ENCODE assay signal across 9 cellular contexts in genomic region chr7:129781128-129781855, GRCh38.
DNase-seq lines count a peak whose midpoint lies in the region; ATAC-seq and TF ChIP-seq lines count a peak whose summit lies in the region.
"Had no signal": no experiment of that assay in that cellular context is flagged by ENCODE, and none has a peak within 500 bp of the region (broad histone marks: within the 10 kb centered on the region; RNA-seq: fewer than 3 reads in every experiment).

No MANE protein-coding gene starts in this region.

- 0 out of 2 replicates have a peak, but pooled peaks have one; percentile 12 for TF ChIP-seq CTCF in LNCAP (IDR thresholded peaks at IDR 0.05)

- H3K9ac ChIP-seq in GM23248: no peak overlapping the region

- peaks cover 40% of the 10 kb centered on the region for H3K4me1 Mint-ChIP-seq in activated T-cell treated with anti-CD3 and anti-CD28 coated beads, Interleukin-2, amount 50 U/mL, for 4 hours (ENCODE audit: low read depth)
- H3K4me1 Mint-ChIP-seq in naive thymus-derived CD8-positive, alpha-beta T cell: peaks cover 29 to 51% (median 45%) of the 10 kb centered on the region in 4 donors

- no peaks in the 10 kb centered on the region for H3K9me2 ChIP-seq in GM23248 (ENCODE audit: insufficient read depth)

- H4K20me1 ChIP-seq in GM23248 (ENCODE audit: insufficient read depth): no peaks in the 10 kb centered on the region

- H3K27me3 ChIP-seq in GM23248 (replicated peaks; ENCODE audit: insufficient read depth): peaks cover 94% of the 10 kb centered on the region

- no peak overlapping the region for H3K4me2 ChIP-seq in GM23248 (ENCODE audit: unreplicated experiment)

- no peaks in the 10 kb centered on the region for H3K79me2 ChIP-seq in GM23248 (ENCODE audit: insufficient read depth)

- no peak for ATAC-seq in activated T-cell treated with anti-CD3 and anti-CD28 coated beads, Interleukin-2, amount 50 U/mL, for 4 hours
- ATAC-seq in naive thymus-derived CD8-positive, alpha-beta T cell: no peak
- ATAC-seq in GM19351 (IDR thresholded peaks at IDR 0.05; ENCODE audit: unreplicated experiment): no peak
- no peak for ATAC-seq in HG02571 (IDR thresholded peaks at IDR 0.05; ENCODE audit: unreplicated experiment)

- H3K9me3 Mint-ChIP-seq in activated T-cell treated with anti-CD3 and anti-CD28 coated beads, Interleukin-2, amount 50 U/mL, for 4 hours: no peaks in the 10 kb centered on the region
- no peaks in the 10 kb centered on the region for H3K9me3 Mint-ChIP-seq in naive thymus-derived CD8-positive, alpha-beta T cell

- H3K27ac Mint-ChIP-seq in naive thymus-derived CD8-positive, alpha-beta T cell: peak overlapping the region in 3 of 10 donors; percentile 38 to 76 (median 56)

- POLR2A ChIA-PET in naive thymus-derived CD8-positive, alpha-beta T cell (lab: Charles Lee): no interaction called here

- H3K4me1 ChIP-seq in GM23248 (ENCODE audit: insufficient read depth): no peaks in the 10 kb centered on the region

- DNase-seq in D341Med (ENCODE audit: low spot score) (peak; percentile 73), GM23248 (no peak), Ammon's horn (ENCODE audit: low spot score) (no peak)
- no peak for DNase-seq in activated T-cell treated with anti-CD3 and anti-CD28 coated beads, Interleukin-2, amount 50 U/mL, for 4 hours
- peak in 2 of 10 donors; percentile 26 to 29 for DNase-seq in naive thymus-derived CD8-positive, alpha-beta T cell

- peaks cover 67% of the 10 kb centered on the region for H3K27me3 Mint-ChIP-seq in activated T-cell treated with anti-CD3 and anti-CD28 coated beads, Interleukin-2, amount 50 U/mL, for 4 hours (ENCODE audit: low read depth)
- peaks cover 19 to 71% (median 51%) of the 10 kb centered on the region in 5 donors for H3K27me3 Mint-ChIP-seq in naive thymus-derived CD8-positive, alpha-beta T cell

- H2AFZ ChIP-seq in GM23248: no peak overlapping the region

- no peak overlapping the region for H3K4me3 ChIP-seq in GM23248

- H3K9me3 ChIP-seq in GM23248 (ENCODE audit: low read depth): no peaks in the 10 kb centered on the region
- H3K9me3 ChIP-seq: adrenal gland had no signal

- WGBS in GM23248 (ENCODE audit: low coverage in 1 of 2, low lambda C conversion rate in 2 of 2, missing lambda C conversion rate in 2 of 2), 2 experiments: 3% methylated on average over 40 of the region's 40 CpGs

- peak overlapping the region; percentile 74 for H3K4me3 Mint-ChIP-seq in activated T-cell treated with anti-CD3 and anti-CD28 coated beads, Interleukin-2, amount 50 U/mL, for 4 hours
- H3K4me3 Mint-ChIP-seq in naive thymus-derived CD8-positive, alpha-beta T cell: peak overlapping the region; percentile 70 to 89 (median 86)

- H3K36me3 ChIP-seq in GM23248 (ENCODE audit: low read depth): no peaks in the 10 kb centered on the region
- H3K36me3 ChIP-seq: adrenal gland had no signal

- no peak overlapping the region for H3K27ac ChIP-seq in GM23248
- H3K27ac ChIP-seq: adrenal gland had no signal

- H3K36me3 Mint-ChIP-seq in activated T-cell treated with anti-CD3 and anti-CD28 coated beads, Interleukin-2, amount 50 U/mL, for 4 hours (ENCODE audit: insufficient read depth): no peaks in the 10 kb centered on the region
- peaks cover 0 to 8% (median 0%) of the 10 kb centered on the region in 3 donors for H3K36me3 Mint-ChIP-seq in naive thymus-derived CD8-positive, alpha-beta T cell

- in situ Hi-C loops in GM23248 (cut with MboI): no loop called here

- no peaks in the 10 kb centered on the region for H3F3A ChIP-seq in GM23248 (ENCODE audit: insufficient read depth)
